Comparison of ENCODE assay signal across 6 cellular contexts in genomic region chr4:189445613-189446012, GRCh38.
"Had no signal": no experiment of that assay in that cellular context is flagged by ENCODE, and none has a peak within 500 bp of the region (broad histone marks: within the 10 kb centered on the region; RNA-seq: fewer than 3 reads in every experiment).

No MANE protein-coding gene starts in this region.

- H3K4me1 Mint-ChIP-seq: GM23338, H9 had no signal

- H3K27ac Mint-ChIP-seq: GM23338, H9 had no signal

- H3K4me2 ChIP-seq: GM23338 had no signal

- H3K4me3 ChIP-seq: GM23338, K562 had no signal

- DNase-seq: H9, HCEC 1CT, IMR-90, KG1 had no signal

- H3K4me3 Mint-ChIP-seq: GM23338, H9 had no signal

- H2AFZ ChIP-seq: GM23338 had no signal
